ENCODE assay signal across 8 cellular contexts in genomic region chr9:135437259-135437658, GRCh38.
"Had no signal": no experiment of that assay in that cellular context is flagged by ENCODE, and none has a peak within 500 bp of the region (broad histone marks: within the 10 kb centered on the region; RNA-seq: fewer than 3 reads in every experiment).

No MANE protein-coding gene starts in this region.

- DNase-seq: GDM1, GF-D8 had no signal

- ATAC-seq: GM12878 had no signal

- FAIRE-seq: G401.6, GM12878, GM12891, GM12892, GM18507, GM19239 had no signal

- H3K4me3 ChIP-seq: GM12878 had no signal
